8 cellular contexts compared by ENCODE assay signal in the genomic region with DNA sequence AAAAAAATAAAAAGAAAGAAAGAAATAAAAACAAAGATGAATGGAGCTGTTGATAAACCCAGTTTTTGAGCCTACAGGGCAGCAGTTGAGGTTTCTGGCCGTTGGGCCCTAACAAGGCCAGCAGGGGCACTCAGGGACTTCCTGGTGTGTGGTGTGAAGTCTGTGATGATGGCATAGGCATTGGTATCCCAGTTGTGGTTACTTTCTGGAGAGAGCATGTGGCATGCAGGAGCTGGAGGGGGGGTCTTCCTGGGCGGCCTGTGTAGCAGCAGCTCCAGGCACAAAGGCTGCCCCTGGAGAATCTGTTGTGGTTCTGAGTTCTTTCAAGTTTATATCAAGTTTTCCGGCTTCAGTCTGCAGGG. TPM values are rescaled to one million over a fixed set of nuclear protein-coding genes. Genes with fewer than 3 reads are reported as not detected.
DNase-seq lines count a peak whose midpoint lies in the region; ATAC-seq and TF ChIP-seq lines count a peak whose summit lies in the region.

No MANE protein-coding gene starts in this region.

- CTCF ChIA-PET in Caco-2 (lab: Charles Lee): interaction anchor here (2.9 kb wide), 1 partner anchor 10 kb away, joined by 17 read pairs; no protein-coding TSS in a partner anchor

- no TSS peak for BruUV-seq in Caco-2 (replicated peaks; lab: Mats Ljungman, UMichigan)

- 64 to 65% methylated on average over 3 of the region's 3 CpGs for WGBS in body of pancreas, 2 donors
- WGBS in mesodermal cell (ENCODE audit: insufficient coverage in 2 of 2), 2 experiments: 40 to 72% methylated on average over 1 to 3 of the region's 3 CpGs

- H3K4me3 ChIP-seq in Caco-2 (ENCODE audit: low read depth, low read length) (no peak overlapping the region), body of pancreas (no peak overlapping the region), mesodermal cell (ENCODE audit: extremely low read depth, insufficient read depth, low read length, poor library complexity, severe bottlenecking) (peak overlapping the region; percentile 1)

- POLR2A ChIA-PET in Caco-2 (lab: Charles Lee): no interaction called here

- TF ChIP-seq CTCF in Caco-2 (IDR thresholded peaks at IDR 0.05; ENCODE audit: insufficient read depth in 1 of 2, low read depth in 1 of 2, low read length in 1 of 2, severe bottlenecking in 1 of 2, unreplicated experiment in 1 of 2): no peak
- TF ChIP-seq CTCF in body of pancreas (IDR thresholded peaks at IDR 0.05): peak in 1 of 7 experiments; percentile 14

- intact Hi-C loops in Caco-2 (cut with micrococcal nuclease; ENCODE audit: unreplicated experiment): no loop called here
- intact Hi-C loops in body of pancreas (cut with DNase I): no loop called here

- peak overlapping the region; percentile 96 for H3K27ac Mint-ChIP-seq in Caco-2 (ENCODE audit: unreplicated experiment)

- H3K4me1 ChIP-seq in Caco-2: peaks cover 18% of the 10 kb centered on the region
- peaks cover 41% of the 10 kb centered on the region for H3K4me1 ChIP-seq in body of pancreas
- H3K4me1 ChIP-seq in mesodermal cell (ENCODE audit: control insufficient read depth, insufficient read depth, low read length, poor library complexity, severe bottlenecking): peaks cover 21% of the 10 kb centered on the region

- DNase-seq in Caco-2: no peak
- peak in 1 of 4 donors; percentile 34 for DNase-seq in body of pancreas
- no peak for DNase-seq in stimulated activated CD4-positive, alpha-beta T cell treated with anti-CD3 and anti-CD28 coated beads, Interleukin-2, amount 100 ng/mL, for 48 hours
- DNase-seq in putamen (ENCODE audit: low spot score): no peak
- DNase-seq in stimulated activated naive CD4-positive, alpha-beta T cell (lab: John Stamatoyannopoulos, UW): no peak

- no peaks in the 10 kb centered on the region for H3K36me3 ChIP-seq in Caco-2 (ENCODE audit: control insufficient read depth, insufficient read depth, low read length)
- H3K36me3 ChIP-seq in KOPT-K1 (ENCODE audit: insufficient read depth, low read length): peaks cover 24% of the 10 kb centered on the region
- H3K36me3 ChIP-seq in body of pancreas (replicated peaks in 1 of 2; ENCODE audit: insufficient read depth in 1 of 2, low read depth in 2 of 2): no peaks in the 10 kb centered on the region
- H3K36me3 ChIP-seq in mesodermal cell (ENCODE audit: control insufficient read depth, insufficient read depth, low read length): no peaks in the 10 kb centered on the region

- H3K36me3 Mint-ChIP-seq in Caco-2 (ENCODE audit: insufficient read depth, unreplicated experiment): peaks cover 10% of the 10 kb centered on the region

- H3K27ac ChIP-seq in KOPT-K1 (ENCODE audit: low read depth, low read length, poor library complexity, severe bottlenecking) (peak overlapping the region; percentile 91), body of pancreas (peak overlapping the region; percentile 56 to 93 (median 88)), mesodermal cell (ENCODE audit: low read depth, low read length, severe bottlenecking) (peak overlapping the region; percentile 97)

- H3K4me1 Mint-ChIP-seq in Caco-2 (ENCODE audit: low read depth, unreplicated experiment): peaks cover 14% of the 10 kb centered on the region

- H3K27me3 ChIP-seq in Caco-2 (replicated peaks; ENCODE audit: control insufficient read depth, insufficient read depth, low read length) (no peaks in the 10 kb centered on the region), body of pancreas (no peaks in the 10 kb centered on the region)

- no peaks in the 10 kb centered on the region for H3K27me3 Mint-ChIP-seq in Caco-2 (ENCODE audit: insufficient read depth, unreplicated experiment)

- no peak overlapping the region for H3K4me3 Mint-ChIP-seq in Caco-2 (ENCODE audit: unreplicated experiment)

- no peak for TF ChIP-seq POLR2A in body of pancreas (IDR thresholded peaks at IDR 0.05)

- H3K9me3 ChIP-seq in Caco-2 (no peaks in the 10 kb centered on the region), KOPT-K1 (ENCODE audit: insufficient read depth, low read length, poor library complexity, severe bottlenecking) (no peaks in the 10 kb centered on the region), body of pancreas (no peaks in the 10 kb centered on the region), mesodermal cell (ENCODE audit: control insufficient read depth, low read length) (no peaks in the 10 kb centered on the region)

- H3K9me3 Mint-ChIP-seq in Caco-2 (ENCODE audit: unreplicated experiment): no peaks in the 10 kb centered on the region

- no peak for ATAC-seq in body of pancreas
- ATAC-seq in GM19463 (IDR thresholded peaks at IDR 0.05; ENCODE audit: unreplicated experiment): no peak

RNA-seq across cellular contexts. Expression of a gene that starts 2.0 kb away (rescaled TPM):
- 44.8 and 47.0 TPM in 2 replicates for total RNA-seq in Caco-2 (2022)
- 10 to 100 TPM; 22.1 to 23.6 TPM for total RNA-seq in body of pancreas
- 10.9 TPM for polyA plus RNA-seq in mesodermal cell (2013, experiment 1 of 2)
- 9.3 TPM for polyA plus RNA-seq in mesodermal cell (2013, experiment 2 of 2)

RNA-seq across cellular contexts. Expression of a gene that starts 2.1 kb away (rescaled TPM):
- 96.0 and 103 TPM in 2 replicates for total RNA-seq in Caco-2 (2022)
- 10 to 100 TPM; 85.6 to 98.2 TPM for total RNA-seq in body of pancreas
- polyA plus RNA-seq in mesodermal cell (2013, experiment 1 of 2): 94.8 TPM
- polyA plus RNA-seq in mesodermal cell (2013, experiment 2 of 2): 77.3 TPM
